1 cellular context compared by ENCODE assay signal in genomic region chr7:74496272-74496671, GRCh38.
TF ChIP-seq lines count a peak whose summit lies in the region.

No MANE protein-coding gene starts in this region.

TF ChIP-seq in IMR-90, 13 proteins besides CTCF, POLR2A, EP300 and RAD21:
- no peak for TF ChIP-seq BHLHE40 (IDR thresholded peaks at IDR 0.05; ENCODE audit: low read depth, low read length)
